9 cellular contexts compared by ENCODE assay signal in genomic region chr6:42569102-42570028, GRCh38. TPM values are rescaled to one million over a fixed set of nuclear protein-coding genes. Genes with fewer than 3 reads are reported as not detected.
DNase-seq lines count a peak whose midpoint lies in the region; ATAC-seq and TF ChIP-seq lines count a peak whose summit lies in the region.
"Had no signal": no experiment of that assay in that cellular context is flagged by ENCODE, and none has a peak within 500 bp of the region (broad histone marks: within the 10 kb centered on the region; RNA-seq: fewer than 3 reads in every experiment).

No MANE protein-coding gene starts in this region.

- no peaks in the 10 kb centered on the region for H3K9me3 ChIP-seq in BLaER1
- no peaks in the 10 kb centered on the region for H3K9me3 ChIP-seq in liver (ENCODE audit: control insufficient read depth in 4 of 4, low read length in 3 of 4)
- H3K9me3 ChIP-seq: right lobe of liver had no signal

- H4K20me1 ChIP-seq in BLaER1, result peaks cover 76% of the 10 kb centered on the region

- H3K9ac ChIP-seq in BLaER1 (no peak overlapping the region), liver (ENCODE audit: low read depth in 1 of 2, low read length in 2 of 2) (peak overlapping the region in 1 of 2 donors; percentile 43)

- peak overlapping the region; percentile 57 to 92 for H3K27ac Mint-ChIP-seq in activated naive CD4-positive, alpha-beta T cell treated with anti-CD3 and anti-CD28 coated beads, Interleukin-2, amount 50 U/mL, for 72 hours

- TF ChIP-seq CTCF in liver (IDR thresholded peaks at IDR 0.05; ENCODE audit: low read depth, low read length, missing input control), result no peak

- peaks cover 49% of the 10 kb centered on the region for H3K4me1 ChIP-seq in BLaER1
- peaks cover 8 to 29% (median 16%) of the 10 kb centered on the region in 4 donors for H3K4me1 ChIP-seq in liver (ENCODE audit: control insufficient read depth in 4 of 4, insufficient read depth in 4 of 4, low read length in 3 of 4)

- H3K36me3 ChIP-seq in BLaER1 (peaks cover 17% of the 10 kb centered on the region), liver (ENCODE audit: control insufficient read depth in 4 of 4, insufficient read depth in 3 of 4, low read depth in 1 of 4, low read length in 3 of 4) (peaks cover 1 to 5% (median 3%) of the 10 kb centered on the region in 4 donors)

- H3K27me3 ChIP-seq in BLaER1 (no peaks in the 10 kb centered on the region), liver (ENCODE audit: control insufficient read depth in 4 of 4, insufficient read depth in 4 of 4, low read length in 3 of 4) (no peaks in the 10 kb centered on the region)
- H3K27me3 ChIP-seq: right lobe of liver had no signal

- peak overlapping the region; percentile 17; the same call in 1 of the 2 replicates for H3K4me2 ChIP-seq in BLaER1

- peak; percentile 43 to 74 for ATAC-seq in activated naive CD4-positive, alpha-beta T cell treated with anti-CD3 and anti-CD28 coated beads, Interleukin-2, amount 50 U/mL, for 72 hours

- no peak overlapping the region for H3K4me3 ChIP-seq in BLaER1
- no peak overlapping the region for H3K4me3 ChIP-seq in liver (ENCODE audit: low read depth in 1 of 3, low read length in 3 of 3)
- H3K4me3 ChIP-seq: right lobe of liver had no signal

- no peaks in the 10 kb centered on the region for H3K9me3 Mint-ChIP-seq in activated naive CD4-positive, alpha-beta T cell treated with anti-CD3 and anti-CD28 coated beads, Interleukin-2, amount 50 U/mL, for 72 hours

- DNase-seq in KBM-7 (peak; percentile 39), anterior cingulate cortex (lab: John Stamatoyannopoulos, UW) (no peak), nucleus accumbens (lab: John Stamatoyannopoulos, UW) (no peak), SK-N-DZ (ENCODE audit: low spot score) (no peak), NCI-H2227 (lab: John Stamatoyannopoulos, UW; ENCODE audit: unreplicated experiment) (no peak)
- DNase-seq in activated naive CD4-positive, alpha-beta T cell treated with anti-CD3 and anti-CD28 coated beads, Interleukin-2, amount 50 U/mL, for 72 hours (ENCODE audit: low spot score in 2 of 2), result no peak
- DNase-seq: right lobe of liver had no signal

- H3K36me3 Mint-ChIP-seq in activated naive CD4-positive, alpha-beta T cell treated with anti-CD3 and anti-CD28 coated beads, Interleukin-2, amount 50 U/mL, for 72 hours, result peaks cover 30 to 44% of the 10 kb centered on the region in 2 donors

- in situ Hi-C loops in KBM-7 (cut with MboI; ENCODE audit: low pct_unique_long_range_greater_than_20kb, low sequenced_read_pairs), result no loop called here

- no peak for TF ChIP-seq RAD21 in liver (IDR thresholded peaks at IDR 0.05)

- no peak overlapping the region for H3K27ac ChIP-seq in BLaER1
- no peak overlapping the region for H3K27ac ChIP-seq in liver (ENCODE audit: low read depth in 1 of 2, low read length in 2 of 2)

TF ChIP-seq in liver, 16 proteins besides CTCF, POLR2A, EP300 and RAD21:
- TF ChIP-seq GABPA (IDR thresholded peaks at IDR 0.05 in 1 of 2, conservative IDR thresholded peaks at IDR 0.05 in 1 of 2), result no peak
- TF ChIP-seq FOXA2 (IDR thresholded peaks at IDR 0.05), result peak; percentile 45
- no peak for TF ChIP-seq TAF1 (conservative IDR thresholded peaks at IDR 0.05)
- no peak for TF ChIP-seq EGR1 (IDR thresholded peaks at IDR 0.05; ENCODE audit: low read depth in 2 of 2)
- no peak for TF ChIP-seq NR2F2 (IDR thresholded peaks at IDR 0.05)

RNA-seq across cellular contexts. Expression of gene UBR2, which starts 5.5 kb away (rescaled TPM):
- 10 to 100 TPM; 28.4 to 39.8 TPM for total RNA-seq in activated naive CD4-positive, alpha-beta T cell treated with anti-CD3 and anti-CD28 coated beads, Interleukin-2, amount 50 U/mL, for 72 hours
- total RNA-seq in liver, result 10 to 100 TPM; 31.5 to 32.9 TPM
- polyA plus RNA-seq in liver, result 1 to 10 TPM; 6.3 to 7.2 TPM
- polyA plus RNA-seq in SK-N-DZ (2014; cell fraction: cytosol; rRNA removed), result 7.5 and 8.7 TPM in 2 replicates
- polyA plus RNA-seq in SK-N-DZ (2014; cell fraction: nucleus; rRNA removed), result 13.0 and 13.1 TPM in 2 replicates
